ENCODE assay signal across 17 cellular contexts in the genomic region with DNA sequence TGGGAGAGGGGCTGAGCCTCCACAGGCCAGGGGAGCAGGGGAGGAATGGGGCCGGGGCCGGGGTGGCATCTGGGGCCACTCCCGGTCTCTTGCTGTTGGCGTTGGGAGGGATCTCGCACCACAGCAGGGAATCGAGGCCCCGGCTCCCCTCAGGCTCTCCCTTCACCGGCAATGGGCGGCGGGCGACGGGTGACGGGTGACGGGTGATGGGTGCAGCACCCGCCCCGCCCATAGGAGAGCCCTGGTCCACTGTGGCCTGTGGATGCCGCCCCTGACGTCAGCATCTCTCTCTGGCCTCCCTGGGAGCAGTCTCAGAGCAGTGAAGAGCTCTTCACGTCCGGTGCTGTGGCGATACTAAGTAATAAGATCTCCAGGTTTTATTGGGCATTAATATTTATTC.
DNase-seq lines count a peak whose midpoint lies in the region; ATAC-seq and TF ChIP-seq lines count a peak whose summit lies in the region.
"Had no signal": no experiment of that assay in that cellular context is flagged by ENCODE, and none has a peak within 500 bp of the region (broad histone marks: within the 10 kb centered on the region; RNA-seq: fewer than 3 reads in every experiment).

No MANE protein-coding gene starts in this region.

- 90 to 91% methylated on average over 21 of the region's 21 CpGs for WGBS in heart right ventricle, 2 donors
- 94% methylated on average over 10 to 19 of the region's 21 CpGs for WGBS in body of pancreas, 2 donors
- 87 to 91% (median 88%) methylated on average over 17 to 21 of the region's 21 CpGs for WGBS in psoas muscle, 3 donors

- intact Hi-C loops in heart right ventricle (cut with DNase I) (no loop called here), Right ventricle myocardium inferior (cut with DNase I) (no loop called here), body of pancreas (cut with DNase I) (no loop called here), psoas muscle (cut with DNase I) (no loop called here), tibial artery (cut with DNase I; ENCODE audit: low total_unique reads) (no loop called here)

- TF ChIP-seq POLR2A in body of pancreas (IDR thresholded peaks at IDR 0.05) = no peak

- H3K9me3 ChIP-seq in heart right ventricle = peaks cover 0 to 28% (median 16%) of the 10 kb centered on the region in 11 donors
- no peaks in the 10 kb centered on the region for H3K9me3 ChIP-seq in body of pancreas
- H3K9me3 ChIP-seq in psoas muscle = peaks cover 14% of the 10 kb centered on the region
- H3K9me3 ChIP-seq in tibial artery = peaks cover 8 to 20% (median 20%) of the 10 kb centered on the region in 3 donors

- H3K27ac ChIP-seq in heart right ventricle = peak overlapping the region in 7 of 10 donors; percentile 9 to 82 (median 61)
- H3K27ac ChIP-seq in body of pancreas = peak overlapping the region; percentile 82 to 95 (median 91)
- peak overlapping the region; percentile 90 for H3K27ac ChIP-seq in psoas muscle
- peak overlapping the region; percentile 70 to 83 for H3K27ac ChIP-seq in tibial artery
- H3K27ac ChIP-seq: BLaER1 treated with 17β-estradiol and CSF1 and Interleukin-3, amounts not matched to agents 10 nM and 100 nM; GM23248; Peyer's patch had no signal

- ATAC-seq in heart right ventricle (peak in 1 of 8 donors; percentile 14), Right ventricle myocardium inferior (no peak), body of pancreas (no peak), psoas muscle (no peak), HG03442 (IDR thresholded peaks at IDR 0.05; ENCODE audit: unreplicated experiment) (no peak)
- ATAC-seq: GM12878, HCT116, K562 had no signal

- H3K36me3 ChIP-seq in heart right ventricle (peaks cover 0 to 47% (median 17%) of the 10 kb centered on the region in 9 donors), body of pancreas (replicated peaks in 1 of 2; ENCODE audit: insufficient read depth in 1 of 2, low read depth in 2 of 2) (no peaks in the 10 kb centered on the region), psoas muscle (ENCODE audit: insufficient read depth in 1 of 2, low read depth in 1 of 2) (peaks cover 0 to 17% of the 10 kb centered on the region in 2 donors), tibial artery (peaks cover 20 to 45% (median 29%) of the 10 kb centered on the region in 3 donors)

- H3K4me1 ChIP-seq in heart right ventricle (peaks cover 6 to 52% (median 39%) of the 10 kb centered on the region in 9 donors), body of pancreas (peaks cover 72% of the 10 kb centered on the region), psoas muscle (peaks cover 31% of the 10 kb centered on the region), tibial artery (peaks cover 0 to 45% (median 31%) of the 10 kb centered on the region in 4 donors)
- H3K4me1 ChIP-seq: BLaER1 treated with 17β-estradiol and CSF1 and Interleukin-3, amounts not matched to agents 10 nM and 100 nM; Peyer's patch had no signal

- H3K27me3 ChIP-seq in heart right ventricle (no peaks in the 10 kb centered on the region), body of pancreas (no peaks in the 10 kb centered on the region), psoas muscle (ENCODE audit: insufficient read depth in 3 of 3, low read length in 2 of 3) (no peaks in the 10 kb centered on the region), tibial artery (no peaks in the 10 kb centered on the region)
- H3K27me3 ChIP-seq: BLaER1 treated with 17β-estradiol and CSF1 and Interleukin-3, amounts not matched to agents 10 nM and 100 nM; Peyer's patch had no signal

- H3K4me3 ChIP-seq in heart right ventricle = no peak overlapping the region
- no peak overlapping the region for H3K4me3 ChIP-seq in body of pancreas
- H3K4me3 ChIP-seq in psoas muscle = no peak overlapping the region
- no peak overlapping the region for H3K4me3 ChIP-seq in tibial artery
- H3K4me3 ChIP-seq: BLaER1 treated with 17β-estradiol and CSF1 and Interleukin-3, amounts not matched to agents 10 nM and 100 nM; GM12878; GM23248; K562; Peyer's patch had no signal

- no peak for DNase-seq in heart right ventricle
- no peak for DNase-seq in Right ventricle myocardium inferior (ENCODE audit: missing footprints)
- DNase-seq in body of pancreas = no peak
- DNase-seq in psoas muscle = no peak
- no peak for DNase-seq in tibial artery
- DNase-seq in epidermal melanocyte (ENCODE audit: insufficient read length, low spot score) = no peak
- no peak for DNase-seq in NCI-H748 (lab: John Stamatoyannopoulos, UW; ENCODE audit: unreplicated experiment)
- DNase-seq: GDM1, NCI-H1436, NCI-H524 treated with DMSO at 0.1 percent for 48 hours, Peyer's patch had no signal

- TF ChIP-seq CTCF in heart right ventricle (IDR thresholded peaks at IDR 0.05) (no peak), body of pancreas (IDR thresholded peaks at IDR 0.05) (no peak), psoas muscle (IDR thresholded peaks at IDR 0.05) (no peak), tibial artery (IDR thresholded peaks at IDR 0.05) (no peak)
